8 cellular contexts compared by ENCODE assay signal in the genomic region with DNA sequence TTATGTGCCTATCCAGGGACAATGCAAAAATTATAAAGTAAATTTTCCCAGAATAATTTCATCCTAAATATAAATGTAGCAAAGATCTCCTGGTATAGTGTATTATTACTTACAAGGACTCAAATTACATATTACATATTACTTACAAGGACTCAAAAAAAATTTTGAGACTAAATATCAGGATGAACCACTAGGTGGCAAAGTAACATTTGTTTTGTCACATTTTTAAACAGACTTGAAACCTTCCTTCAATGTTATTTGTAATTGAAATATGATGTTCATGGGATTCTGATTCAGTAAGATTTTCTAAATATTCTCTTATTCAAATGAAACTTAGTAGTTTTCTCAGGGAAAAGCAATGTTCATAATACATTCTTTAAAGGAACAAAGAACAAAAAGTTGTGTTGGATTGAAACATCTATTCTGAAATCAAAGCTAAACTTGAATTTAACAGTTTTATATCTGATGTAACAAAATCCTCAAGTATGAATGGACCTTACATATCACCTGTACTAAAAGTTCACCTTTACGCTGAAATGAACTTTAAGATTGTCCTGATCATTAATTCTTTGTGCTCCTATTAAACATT.
DNase-seq lines count a peak whose midpoint lies in the region; ATAC-seq and TF ChIP-seq lines count a peak whose summit lies in the region.

No MANE protein-coding gene starts in this region.

- H3K9me3 Mint-ChIP-seq in Calu3 (ENCODE audit: low read depth, unreplicated experiment) = peaks cover 4% of the 10 kb centered on the region
- peaks cover 0 to 3% of the 10 kb centered on the region in 2 donors for H3K9me3 Mint-ChIP-seq in stimulated activated naive CD8-positive, alpha-beta T cell treated with anti-CD3 and anti-CD28 coated beads, Interleukin-15, amount 100 ng/mL, for 72 hours

- H3K4me1 Mint-ChIP-seq in Calu3 (ENCODE audit: low read depth, unreplicated experiment) = no peaks in the 10 kb centered on the region
- H3K4me1 Mint-ChIP-seq in stimulated activated naive CD8-positive, alpha-beta T cell treated with anti-CD3 and anti-CD28 coated beads, Interleukin-15, amount 100 ng/mL, for 72 hours = no peaks in the 10 kb centered on the region

- no peak for DNase-seq in Calu3
- peak; percentile 37 for DNase-seq in HFF-Myc (ENCODE audit: extremely low read depth, low read depth)
- DNase-seq in NCI-H69 (lab: John Stamatoyannopoulos, UW) = peak; percentile 79
- DNase-seq in cerebellar cortex (ENCODE audit: low spot score) = peak; percentile 71
- peak; percentile 61 for DNase-seq in midbrain (lab: John Stamatoyannopoulos, UW)
- DNase-seq in GM19238 (ENCODE audit: insufficient read length, low spot score) = no peak
- no peak for DNase-seq in stimulated activated naive CD8-positive, alpha-beta T cell treated with anti-CD3 and anti-CD28 coated beads, Interleukin-15, amount 100 ng/mL, for 72 hours

- intact Hi-C loops in Calu3 (cut with micrococcal nuclease; ENCODE audit: unreplicated experiment) = loop anchor here (1.0 to 2.0 kb wide), 3 partner anchors 228 to 393 kb away; no protein-coding TSS in a partner anchor

- peak; percentile 15 for TF ChIP-seq CTCF in Calu3 (IDR thresholded peaks at IDR 0.05; ENCODE audit: unreplicated experiment)
- TF ChIP-seq CTCF in HFF-Myc (IDR thresholded peaks at IDR 0.05; ENCODE audit: low read depth, low read length, missing control alignments) = peak; percentile 22

- no TSS peak for BruUV-seq in Calu3 (replicated peaks; lab: Mats Ljungman, UMichigan)

- H3K27ac Mint-ChIP-seq in Calu3 (ENCODE audit: unreplicated experiment) = no peak overlapping the region
- H3K27ac Mint-ChIP-seq in stimulated activated naive CD8-positive, alpha-beta T cell treated with anti-CD3 and anti-CD28 coated beads, Interleukin-15, amount 100 ng/mL, for 72 hours = no peak overlapping the region

- CTCF ChIA-PET in Calu3 (lab: Charles Lee) = no interaction called here

- H3K36me3 Mint-ChIP-seq in Calu3 (ENCODE audit: insufficient read depth, unreplicated experiment) = peaks cover 5% of the 10 kb centered on the region

- ATAC-seq in GM19452 (IDR thresholded peaks at IDR 0.05; ENCODE audit: unreplicated experiment) = no peak
- no peak for ATAC-seq in stimulated activated naive CD8-positive, alpha-beta T cell treated with anti-CD3 and anti-CD28 coated beads, Interleukin-15, amount 100 ng/mL, for 72 hours

- no peak overlapping the region for H3K4me3 ChIP-seq in HFF-Myc (replicated peaks; ENCODE audit: low read depth, low read length)

- H3K27me3 Mint-ChIP-seq in Calu3 (ENCODE audit: unreplicated experiment) = no peaks in the 10 kb centered on the region
- H3K27me3 Mint-ChIP-seq in stimulated activated naive CD8-positive, alpha-beta T cell treated with anti-CD3 and anti-CD28 coated beads, Interleukin-15, amount 100 ng/mL, for 72 hours = no peaks in the 10 kb centered on the region

- no peak overlapping the region for H3K4me3 Mint-ChIP-seq in Calu3 (ENCODE audit: low read depth, unreplicated experiment)
- no peak overlapping the region for H3K4me3 Mint-ChIP-seq in stimulated activated naive CD8-positive, alpha-beta T cell treated with anti-CD3 and anti-CD28 coated beads, Interleukin-15, amount 100 ng/mL, for 72 hours

Comparison
In these comparisons a context has a peak if more than half of its experiments do, and no peak if none do; other contexts are left out.
1. DNase-seq: peak in HFF-Myc (single experiment), NCI-H69 (single experiment), cerebellar cortex (single experiment) and midbrain (single experiment); none in Calu3 (single experiment), GM19238 (single experiment) and stimulated activated naive CD8-positive, alpha-beta T cell treated with anti-CD3 and anti-CD28 coated beads, Interleukin-15, amount 100 ng/mL, for 72 hours (0 of 2).